8 cellular contexts compared by ENCODE assay signal in the genomic region with DNA sequence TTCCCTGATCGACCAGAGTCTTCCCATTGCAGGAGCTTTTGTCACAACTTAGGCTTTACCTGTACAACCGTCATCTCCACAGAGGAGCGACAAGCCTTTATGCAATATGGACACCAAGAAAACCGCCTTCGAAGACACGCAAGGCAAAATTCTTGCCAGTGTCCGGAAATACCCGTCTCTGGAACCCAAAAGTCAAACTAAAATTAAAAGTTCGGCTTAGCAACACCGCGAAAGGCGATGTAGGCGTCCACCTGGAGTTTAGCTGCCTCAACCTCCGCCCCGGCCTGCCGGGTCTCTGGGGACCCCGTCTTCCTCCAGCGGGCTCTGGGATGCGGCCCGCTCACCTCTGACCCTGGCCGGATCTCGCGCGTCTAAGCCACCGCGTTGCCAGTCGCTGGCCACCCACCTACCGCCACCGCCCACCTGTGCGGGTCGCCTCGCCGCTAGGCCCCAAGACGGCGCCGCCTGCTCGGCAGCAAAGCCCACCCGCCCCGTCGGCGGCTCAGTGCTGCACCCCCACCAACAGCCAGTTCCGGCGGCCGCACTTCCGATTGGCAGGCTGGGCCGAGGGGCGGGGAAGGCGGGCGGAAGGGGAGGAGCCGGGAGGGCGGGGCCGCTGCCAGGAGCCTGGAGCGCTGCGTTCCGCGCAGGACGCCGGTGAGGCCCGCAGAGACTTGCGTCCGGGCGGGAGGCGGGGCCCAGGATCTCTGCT. TPM values are rescaled to one million over a fixed set of nuclear protein-coding genes. Genes with fewer than 3 reads are reported as not detected.
DNase-seq lines count a peak whose midpoint lies in the region; FAIRE-seq and TF ChIP-seq lines count a peak whose summit lies in the region.

A gene (minus strand): TSS at position 553 of the 712 bp plus-strand sequence. CDS start 8,198 bp downstream, outside the sequence.

- no peaks in the 10 kb centered on the region for H3K36me3 ChIP-seq in neutrophil

- H3K4me1 ChIP-seq in neutrophil (ENCODE audit: control insufficient read depth in 1 of 2, insufficient read depth in 1 of 2, low read depth in 1 of 2, low read length in 1 of 2) = peaks cover 25 to 29% of the 10 kb centered on the region in 2 experiments

- no peak for TF ChIP-seq CTCF in HFF-Myc (IDR thresholded peaks at IDR 0.05; ENCODE audit: low read depth, low read length, missing control alignments)
- peak; percentile 54 for TF ChIP-seq CTCF in neutrophil (IDR thresholded peaks at IDR 0.05)
- TF ChIP-seq CTCF in subcutaneous adipose tissue (IDR thresholded peaks at IDR 0.05; ENCODE audit: low read depth) = no peak

- intact Hi-C loops in activated naive CD4-positive, alpha-beta T cell treated with anti-CD3 and anti-CD28 coated beads for 36 hours (cut with micrococcal nuclease) = loop anchor here (1.0 to 2.0 kb wide), 5 partner anchors 59 to 1979 kb away; a partner anchor contains a TSS

- peaks cover 3% of the 10 kb centered on the region for H3K9me3 Mint-ChIP-seq in activated naive CD4-positive, alpha-beta T cell treated with anti-CD3 and anti-CD28 coated beads for 36 hours

- DNase-seq in GM04504 (ENCODE audit: low read depth) (peak; percentile 73), HFF-Myc (ENCODE audit: extremely low read depth, low read depth) (peak; percentile 49), MV-4-11 (lab: John Stamatoyannopoulos, UW) (peak; percentile 83), SK-N-DZ (ENCODE audit: low spot score) (peak; percentile 90), frontal cortex (ENCODE audit: low spot score in 2 of 2) (peak; percentile 84 to 87)
- DNase-seq in activated naive CD4-positive, alpha-beta T cell treated with anti-CD3 and anti-CD28 coated beads for 36 hours = peak; percentile 94

- peak within 1 kb of the TSS; percentile 97 for H3K4me3 Mint-ChIP-seq in activated naive CD4-positive, alpha-beta T cell treated with anti-CD3 and anti-CD28 coated beads for 36 hours

- no peaks in the 10 kb centered on the region for H3K9me3 ChIP-seq in neutrophil

- H3K4me1 Mint-ChIP-seq in activated naive CD4-positive, alpha-beta T cell treated with anti-CD3 and anti-CD28 coated beads for 36 hours (ENCODE audit: low read depth) = peaks cover 31% of the 10 kb centered on the region

- peak within 1 kb of the TSS; percentile 57 for H3K4me3 ChIP-seq in HFF-Myc (replicated peaks; ENCODE audit: low read depth, low read length)
- H3K4me3 ChIP-seq in neutrophil (ENCODE audit: low read depth in 1 of 2, low read length in 1 of 2) = peak within 1 kb of the TSS; percentile 69 to 93

- H3K27me3 Mint-ChIP-seq in activated naive CD4-positive, alpha-beta T cell treated with anti-CD3 and anti-CD28 coated beads for 36 hours (ENCODE audit: low read depth) = no peaks in the 10 kb centered on the region

- peaks cover 5% of the 10 kb centered on the region for H3K27me3 ChIP-seq in neutrophil

- peaks cover 16% of the 10 kb centered on the region for H3K36me3 Mint-ChIP-seq in activated naive CD4-positive, alpha-beta T cell treated with anti-CD3 and anti-CD28 coated beads for 36 hours (ENCODE audit: low read depth)

- FAIRE-seq in frontal cortex (lab: Jason Lieb, UNC) = no peak

- CTCF ChIA-PET in activated naive CD4-positive, alpha-beta T cell treated with anti-CD3 and anti-CD28 coated beads for 36 hours (lab: Charles Lee) = no interaction called here

- peak within 1 kb of the TSS; percentile 90 for H3K27ac Mint-ChIP-seq in activated naive CD4-positive, alpha-beta T cell treated with anti-CD3 and anti-CD28 coated beads for 36 hours

- peak within 1 kb of the TSS; percentile 85 for H3K27ac ChIP-seq in neutrophil

RNA-seq across cellular contexts. Expression of the gene that starts here (rescaled TPM):
- polyA plus RNA-seq in SK-N-DZ (2014; cell fraction: cytosol; rRNA removed) = 38.1 and 43.7 TPM in 2 replicates
- polyA plus RNA-seq in SK-N-DZ (2014; cell fraction: nucleus; rRNA removed) = 63.3 and 80.6 TPM in 2 replicates
- 10 to 100 TPM; 51.0 to 57.7 TPM for total RNA-seq in activated naive CD4-positive, alpha-beta T cell treated with anti-CD3 and anti-CD28 coated beads for 36 hours
- total RNA-seq in frontal cortex = 62.0 TPM
- total RNA-seq in subcutaneous adipose tissue = 10 to 100 TPM; 41.6 to 47.3 (median 44.2) TPM

Comparison
In these comparisons a context has a peak if more than half of its experiments do, and no peak if none do; other contexts are left out.
1. Peak in every context shown above with its lines: DNase-seq, H3K4me3 ChIP-seq and H3K27ac ChIP-seq.